ENCODE assay signal across 9 cellular contexts in the genomic region with DNA sequence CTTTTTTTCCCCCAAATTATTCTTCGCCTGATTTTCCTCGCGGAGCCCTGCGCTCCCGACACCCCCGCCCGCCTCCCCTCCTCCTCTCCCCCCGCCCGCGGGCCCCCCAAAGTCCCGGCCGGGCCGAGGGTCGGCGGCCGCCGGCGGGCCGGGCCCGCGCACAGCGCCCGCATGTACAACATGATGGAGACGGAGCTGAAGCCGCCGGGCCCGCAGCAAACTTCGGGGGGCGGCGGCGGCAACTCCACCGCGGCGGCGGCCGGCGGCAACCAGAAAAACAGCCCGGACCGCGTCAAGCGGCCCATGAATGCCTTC. TPM values are rescaled to one million over a fixed set of nuclear protein-coding genes. Genes with fewer than 3 reads are reported as not detected.
DNase-seq lines count a peak whose midpoint lies in the region; TF ChIP-seq lines count a peak whose summit lies in the region.
"Had no signal": no experiment of that assay in that cellular context is flagged by ENCODE, and none has a peak within 500 bp of the region (broad histone marks: within the 10 kb centered on the region; RNA-seq: fewer than 3 reads in every experiment).

No MANE protein-coding gene starts in this region.

- H3K27ac ChIP-seq in cardiac muscle cell (no peak overlapping the region), right atrium auricular region (no peak overlapping the region), mucosa of rectum (ENCODE audit: low read depth in 2 of 2, low read length in 2 of 2) (no peak overlapping the region), vagina (peak overlapping the region; percentile 62)

- DNase-seq in cardiac muscle cell (ENCODE audit: low read depth in 1 of 2, low spot score in 1 of 2) (no peak), right atrium auricular region (ENCODE audit: low spot score) (no peak), choroid plexus epithelial cell (ENCODE audit: low read depth) (no peak), vagina (ENCODE audit: extremely low spot score in 2 of 2) (no peak), superior temporal gyrus (ENCODE audit: extremely low spot score) (no peak)
- no peak for DNase-seq in stimulated activated naive CD4-positive, alpha-beta T cell (lab: John Stamatoyannopoulos, UW)
- no peak for DNase-seq in activated CD4-positive, alpha-beta T cell treated with anti-CD3 and anti-CD28 coated beads, Interleukin-2, amount 10 ng/mL, durations not matched to agents 7 days and 5 days

- POLR2A ChIA-PET in activated CD4-positive, alpha-beta T cell treated with anti-CD3 and anti-CD28 coated beads, Interleukin-2, amount 10 ng/mL, durations not matched to agents 7 days and 5 days (lab: Charles Lee) = no interaction called here

- TF ChIP-seq POLR2A in vagina (IDR thresholded peaks at IDR 0.05) = no peak

- no peaks in the 10 kb centered on the region for H3K9me3 Mint-ChIP-seq in activated CD4-positive, alpha-beta T cell treated with anti-CD3 and anti-CD28 coated beads, Interleukin-2, amount 10 ng/mL, durations not matched to agents 7 days and 5 days

- H3K36me3 ChIP-seq in cardiac muscle cell = no peaks in the 10 kb centered on the region
- H3K36me3 ChIP-seq in right atrium auricular region = no peaks in the 10 kb centered on the region
- H3K36me3 ChIP-seq in mucosa of rectum (ENCODE audit: control insufficient read depth in 2 of 2, insufficient read depth in 2 of 2, low read length in 2 of 2) = no peaks in the 10 kb centered on the region
- no peaks in the 10 kb centered on the region for H3K36me3 ChIP-seq in vagina

- peak overlapping the region; percentile 30 for H3K4me3 ChIP-seq in cardiac muscle cell
- H3K4me3 ChIP-seq in right atrium auricular region = peak overlapping the region in 1 of 2 donors; percentile 36
- H3K4me3 ChIP-seq in choroid plexus epithelial cell (ENCODE audit: low read depth, low read length) = peak overlapping the region; percentile 30
- H3K4me3 ChIP-seq in mucosa of rectum (ENCODE audit: low read length in 2 of 2) = peak overlapping the region; percentile 50 to 61
- peak overlapping the region; percentile 26 to 48 for H3K4me3 ChIP-seq in vagina

- H3K4me3 Mint-ChIP-seq in activated CD4-positive, alpha-beta T cell treated with anti-CD3 and anti-CD28 coated beads, Interleukin-2, amount 10 ng/mL, durations not matched to agents 7 days and 5 days = no peak overlapping the region

- TF ChIP-seq CTCF in cardiac muscle cell (IDR thresholded peaks at IDR 0.05; ENCODE audit: low read depth, low read length) (no peak), right atrium auricular region (IDR thresholded peaks at IDR 0.05) (no peak), choroid plexus epithelial cell (conservative IDR thresholded peaks at IDR 0.05; ENCODE audit: low read depth, low read length) (no peak), vagina (IDR thresholded peaks at IDR 0.05) (no peak)

- H3K27me3 Mint-ChIP-seq in activated CD4-positive, alpha-beta T cell treated with anti-CD3 and anti-CD28 coated beads, Interleukin-2, amount 10 ng/mL, durations not matched to agents 7 days and 5 days = peaks cover 66% of the 10 kb centered on the region

- H3K9me3 ChIP-seq in cardiac muscle cell (ENCODE audit: low read depth) (no peaks in the 10 kb centered on the region), right atrium auricular region (no peaks in the 10 kb centered on the region), mucosa of rectum (ENCODE audit: control insufficient read depth in 2 of 2, low read length in 2 of 2) (no peaks in the 10 kb centered on the region), vagina (no peaks in the 10 kb centered on the region)

- peaks cover 6% of the 10 kb centered on the region for H3K4me1 Mint-ChIP-seq in activated CD4-positive, alpha-beta T cell treated with anti-CD3 and anti-CD28 coated beads, Interleukin-2, amount 10 ng/mL, durations not matched to agents 7 days and 5 days

- H3K27ac Mint-ChIP-seq in activated CD4-positive, alpha-beta T cell treated with anti-CD3 and anti-CD28 coated beads, Interleukin-2, amount 10 ng/mL, durations not matched to agents 7 days and 5 days = no peak overlapping the region
- H3K27ac Mint-ChIP-seq: immature natural killer cell had no signal

- H3K27me3 ChIP-seq in cardiac muscle cell (peaks cover 98% of the 10 kb centered on the region), right atrium auricular region (peaks cover 45 to 61% of the 10 kb centered on the region in 2 donors), mucosa of rectum (ENCODE audit: control insufficient read depth in 2 of 2, insufficient read depth in 2 of 2, low read length in 2 of 2) (peaks cover 70 to 77% of the 10 kb centered on the region in 2 donors), vagina (peaks cover 11% of the 10 kb centered on the region)

- H3K36me3 Mint-ChIP-seq in activated CD4-positive, alpha-beta T cell treated with anti-CD3 and anti-CD28 coated beads, Interleukin-2, amount 10 ng/mL, durations not matched to agents 7 days and 5 days (ENCODE audit: low read depth) = no peaks in the 10 kb centered on the region

- CTCF ChIA-PET in activated CD4-positive, alpha-beta T cell treated with anti-CD3 and anti-CD28 coated beads, Interleukin-2, amount 10 ng/mL, durations not matched to agents 7 days and 5 days (lab: Charles Lee) = interaction anchor here (1.4 kb wide), 1 partner anchor 12 kb away, joined by 4 read pairs; no protein-coding TSS in a partner anchor

- H3K9ac ChIP-seq in mucosa of rectum (ENCODE audit: low read depth in 1 of 2, low read length in 2 of 2) = no peak overlapping the region

- intact Hi-C loops in vagina (cut with DNase I) = loop anchor here (5.0 to 10.0 kb wide), 2 partner anchors 543 to 970 kb away; no protein-coding TSS in a partner anchor

- H3K4me1 ChIP-seq in cardiac muscle cell (ENCODE audit: low read depth) = no peaks in the 10 kb centered on the region
- H3K4me1 ChIP-seq in right atrium auricular region = peaks cover 0 to 35% of the 10 kb centered on the region in 2 donors
- peaks cover 8 to 13% of the 10 kb centered on the region in 2 donors for H3K4me1 ChIP-seq in mucosa of rectum (ENCODE audit: control insufficient read depth in 2 of 2, insufficient read depth in 2 of 2, low read length in 2 of 2)
- peaks cover 25% of the 10 kb centered on the region for H3K4me1 ChIP-seq in vagina

RNA-seq across cellular contexts. Expression of gene SOX2, which starts 0.4 kb away (rescaled TPM):
- total RNA-seq in cardiac muscle cell = 0.18 TPM in 1 of 2 replicates, not detected in the other
- not detected in 2 replicates for polyA plus RNA-seq in cardiac muscle cell
- total RNA-seq in right atrium auricular region = under 1 TPM; 0.51 to 0.67 TPM
- 2.9 TPM for total RNA-seq in vagina
- not detected for total RNA-seq in activated CD4-positive, alpha-beta T cell treated with anti-CD3 and anti-CD28 coated beads, Interleukin-2, amount 10 ng/mL, durations not matched to agents 7 days and 5 days
- polyA plus RNA-seq: immature natural killer cell had no signal
